ENCODE assay signal across 11 cellular contexts in the genomic region with DNA sequence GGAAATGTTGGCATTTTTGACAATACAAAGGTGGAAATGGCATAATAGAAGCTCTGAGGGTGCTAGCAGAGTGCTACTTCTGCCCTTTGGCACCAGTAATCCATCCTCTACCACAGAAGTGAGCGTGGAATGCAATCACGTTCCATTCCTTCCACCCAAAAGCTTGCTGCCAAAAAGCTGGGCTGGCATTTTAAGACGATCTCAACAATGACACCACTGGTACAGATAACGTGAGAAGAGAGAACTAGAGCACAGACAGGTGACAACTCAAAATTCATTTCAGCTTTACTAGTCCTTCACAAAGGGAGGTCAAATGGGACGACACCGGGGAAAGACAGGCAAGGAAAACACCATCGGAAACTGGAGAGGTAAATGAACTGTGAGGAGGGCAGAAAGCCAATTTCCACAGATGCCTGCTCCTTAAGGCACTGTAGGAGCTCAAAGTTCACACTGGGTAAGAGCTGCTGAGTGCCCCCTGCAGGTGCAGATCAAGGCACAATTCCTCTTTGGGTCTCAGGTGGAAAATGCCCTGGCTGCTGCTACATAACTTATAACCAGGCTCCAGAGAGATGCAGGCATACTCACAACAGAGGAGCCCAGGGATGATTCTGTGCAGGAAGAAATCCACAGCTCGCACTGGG. TPM values are rescaled to one million over a fixed set of nuclear protein-coding genes. Genes with fewer than 3 reads are reported as not detected.
A peak's percentile ranks its signal among the peaks of the same experiment; 100 is the strongest.
DNase-seq lines count a peak whose midpoint lies in the region; ATAC-seq and TF ChIP-seq lines count a peak whose summit lies in the region.
"Had no signal": no experiment of that assay in that cellular context is flagged by ENCODE, and none has a peak within 500 bp of the region (broad histone marks: within the 10 kb centered on the region; RNA-seq: fewer than 3 reads in every experiment).

No MANE protein-coding gene starts in this region.

- H3K9me3 Mint-ChIP-seq in endothelial cell (ENCODE audit: unreplicated experiment): no peaks in the 10 kb centered on the region
- H3K9me3 Mint-ChIP-seq in activated T-helper 2 cell treated with anti-CD3 and anti-CD28 coated beads, Interferon-gamma antibody, Interleukin-2, Interleukin-4, amounts not matched to agents 10 μg/mL and 5 μg/mL and 100 μg/mL, durations not matched to agents 14 hours and 24 hours and 36 hours: no peaks in the 10 kb centered on the region
- H3K9me3 Mint-ChIP-seq: activated B cell treated with CpG ODN at 0.5 μM for 24 hours; stimulated activated memory B cell treated with anti-CD40 and anti-IgM and Interleukin-4, amounts not matched to agents 10 μg/mL and 1 μg/mL and 100 μg/mL, for 72 hours had no signal

- H3K9ac ChIP-seq in rectal smooth muscle tissue (ENCODE audit: low read length): no peak overlapping the region

- POLR2A ChIA-PET in GM10248 (lab: Yijun Ruan, JAX): no interaction called here

- peaks cover 42% of the 10 kb centered on the region for H3K4me1 ChIP-seq in rectal smooth muscle tissue (ENCODE audit: control insufficient read depth, insufficient read depth, low read length)

- H3K27ac ChIP-seq in rectal smooth muscle tissue (ENCODE audit: low read depth, low read length): peak overlapping the region; percentile 65

- H3K27me3 ChIP-seq in rectal smooth muscle tissue (ENCODE audit: control insufficient read depth, insufficient read depth, low read length): no peaks in the 10 kb centered on the region

- H3K27ac Mint-ChIP-seq in endothelial cell (ENCODE audit: unreplicated experiment): peak overlapping the region; percentile 48
- no peak overlapping the region for H3K27ac Mint-ChIP-seq in activated T-helper 2 cell treated with anti-CD3 and anti-CD28 coated beads, Interferon-gamma antibody, Interleukin-2, Interleukin-4, amounts not matched to agents 10 μg/mL and 5 μg/mL and 100 μg/mL, durations not matched to agents 14 hours and 24 hours and 36 hours
- H3K27ac Mint-ChIP-seq: activated B cell treated with CpG ODN at 0.5 μM for 24 hours; stimulated activated memory B cell treated with anti-CD40 and anti-IgM and Interleukin-4, amounts not matched to agents 10 μg/mL and 1 μg/mL and 100 μg/mL, for 72 hours had no signal

- DNase-seq in GM10248 (ENCODE audit: extremely low spot score): no peak
- peak; percentile 57 for DNase-seq in NCI-H2227 (lab: John Stamatoyannopoulos, UW; ENCODE audit: unreplicated experiment)
- no peak for DNase-seq in endothelial cell (ENCODE audit: low spot score)
- no peak for DNase-seq in activated T-helper 2 cell treated with anti-CD3 and anti-CD28 coated beads, Interferon-gamma antibody, Interleukin-2, Interleukin-4, amounts not matched to agents 10 μg/mL and 5 μg/mL and 100 μg/mL, durations not matched to agents 14 hours and 24 hours and 36 hours (ENCODE audit: low spot score)
- no peak for DNase-seq in NCI-H774 (lab: John Stamatoyannopoulos, UW)
- no peak for DNase-seq in DMS153 treated with DMSO at 0.1 percent for 48 hours (lab: John Stamatoyannopoulos, UW; ENCODE audit: unreplicated experiment)
- DNase-seq: activated B cell treated with CpG ODN at 0.5 μM for 24 hours, HCEC 1CT had no signal

- H3K4me1 Mint-ChIP-seq in endothelial cell (ENCODE audit: unreplicated experiment): peaks cover 40% of the 10 kb centered on the region
- peaks cover 20% of the 10 kb centered on the region for H3K4me1 Mint-ChIP-seq in activated T-helper 2 cell treated with anti-CD3 and anti-CD28 coated beads, Interferon-gamma antibody, Interleukin-2, Interleukin-4, amounts not matched to agents 10 μg/mL and 5 μg/mL and 100 μg/mL, durations not matched to agents 14 hours and 24 hours and 36 hours (ENCODE audit: low read depth)

- H3K4me3 Mint-ChIP-seq in endothelial cell (ENCODE audit: unreplicated experiment): no peak overlapping the region
- H3K4me3 Mint-ChIP-seq in activated T-helper 2 cell treated with anti-CD3 and anti-CD28 coated beads, Interferon-gamma antibody, Interleukin-2, Interleukin-4, amounts not matched to agents 10 μg/mL and 5 μg/mL and 100 μg/mL, durations not matched to agents 14 hours and 24 hours and 36 hours (ENCODE audit: low read depth): no peak overlapping the region
- H3K4me3 Mint-ChIP-seq: activated B cell treated with CpG ODN at 0.5 μM for 24 hours; stimulated activated memory B cell treated with anti-CD40 and anti-IgM and Interleukin-4, amounts not matched to agents 10 μg/mL and 1 μg/mL and 100 μg/mL, for 72 hours had no signal

- intact Hi-C loops in activated T-helper 2 cell treated with anti-CD3 and anti-CD28 coated beads, Interferon-gamma antibody, Interleukin-2, Interleukin-4, amounts not matched to agents 10 μg/mL and 5 μg/mL and 100 μg/mL, durations not matched to agents 14 hours and 24 hours and 36 hours (cut with micrococcal nuclease): loop anchor here (10.0 kb wide), 1 partner anchor 75 kb away; no protein-coding TSS in a partner anchor

- CTCF ChIA-PET in GM10248 (lab: Yijun Ruan, JAX): interaction anchor here (1.7 kb wide), 1 partner anchor 46 kb away, joined by 3 read pairs; no protein-coding TSS in a partner anchor

- H3K36me3 ChIP-seq in rectal smooth muscle tissue (ENCODE audit: control insufficient read depth, insufficient read depth, low read length): no peaks in the 10 kb centered on the region

- peaks cover 6% of the 10 kb centered on the region for H3K27me3 Mint-ChIP-seq in endothelial cell (ENCODE audit: unreplicated experiment)
- no peaks in the 10 kb centered on the region for H3K27me3 Mint-ChIP-seq in activated T-helper 2 cell treated with anti-CD3 and anti-CD28 coated beads, Interferon-gamma antibody, Interleukin-2, Interleukin-4, amounts not matched to agents 10 μg/mL and 5 μg/mL and 100 μg/mL, durations not matched to agents 14 hours and 24 hours and 36 hours (ENCODE audit: low read depth)
- H3K27me3 Mint-ChIP-seq: activated B cell treated with CpG ODN at 0.5 μM for 24 hours; stimulated activated memory B cell treated with anti-CD40 and anti-IgM and Interleukin-4, amounts not matched to agents 10 μg/mL and 1 μg/mL and 100 μg/mL, for 72 hours had no signal

- ATAC-seq in GM21423 (IDR thresholded peaks at IDR 0.05; ENCODE audit: unreplicated experiment): no peak
- ATAC-seq: stimulated activated memory B cell treated with anti-CD40 and anti-IgM and Interleukin-4, amounts not matched to agents 10 μg/mL and 1 μg/mL and 100 μg/mL, for 72 hours had no signal

- H3K36me3 Mint-ChIP-seq in endothelial cell (ENCODE audit: low read depth, unreplicated experiment): peaks cover 23% of the 10 kb centered on the region
- peaks cover 2% of the 10 kb centered on the region for H3K36me3 Mint-ChIP-seq in activated T-helper 2 cell treated with anti-CD3 and anti-CD28 coated beads, Interferon-gamma antibody, Interleukin-2, Interleukin-4, amounts not matched to agents 10 μg/mL and 5 μg/mL and 100 μg/mL, durations not matched to agents 14 hours and 24 hours and 36 hours (ENCODE audit: low read depth)

- H3K4me3 ChIP-seq in rectal smooth muscle tissue (ENCODE audit: low read length): no peak overlapping the region

- peak; percentile 21 for TF ChIP-seq CTCF in GM10248 (IDR thresholded peaks at IDR 0.05; ENCODE audit: control extremely low read depth, extremely low read depth, low read depth, missing control alignments)
- no peak for TF ChIP-seq CTCF in endothelial cell (IDR thresholded peaks at IDR 0.05; ENCODE audit: unreplicated experiment)

RNA-seq across cellular contexts. Expression of a gene that starts 50.7 kb away (rescaled TPM):
- not detected for total RNA-seq in endothelial cell (ENCODE audit: unreplicated experiment)
- not detected in 2 replicates for total RNA-seq in activated T-helper 2 cell treated with anti-CD3 and anti-CD28 coated beads, Interferon-gamma antibody, Interleukin-2, Interleukin-4, amounts not matched to agents 10 μg/mL and 5 μg/mL and 100 μg/mL, durations not matched to agents 14 hours and 24 hours and 36 hours
- total RNA-seq: activated B cell treated with CpG ODN at 0.5 μM for 24 hours had no signal
